8 cellular contexts compared by ENCODE assay signal in genomic region chr17:21452377-21453143, GRCh38.
A peak's percentile ranks its signal among the peaks of the same experiment; 100 is the strongest.
DNase-seq lines count a peak whose midpoint lies in the region; ATAC-seq and TF ChIP-seq lines count a peak whose summit lies in the region.

No MANE protein-coding gene starts in this region.

- H3K9me3 ChIP-seq in heart left ventricle (no peaks in the 10 kb centered on the region), ovary (no peaks in the 10 kb centered on the region), SJCRH30 (replicated peaks) (peaks cover 3% of the 10 kb centered on the region)

- H3K4me1 ChIP-seq in heart left ventricle (peaks cover 0 to 19% (median 8%) of the 10 kb centered on the region in 12 donors), ovary (ENCODE audit: insufficient read depth) (peaks cover 3% of the 10 kb centered on the region), SJCRH30 (no peaks in the 10 kb centered on the region)

- peaks cover 0 to 5% (median 0%) of the 10 kb centered on the region in 9 donors for H3K27me3 ChIP-seq in heart left ventricle
- H3K27me3 ChIP-seq in ovary, result no peaks in the 10 kb centered on the region
- H3K27me3 ChIP-seq in SJCRH30, result peaks cover 13% of the 10 kb centered on the region

- no peak for TF ChIP-seq EP300 in ovary (IDR thresholded peaks at IDR 0.05)

- intact Hi-C loops in heart left ventricle (cut with DNase I), result loop anchor here (5.0 to 10.0 kb wide), 10 partner anchors 130 to 335 kb away; partner anchors contain the start of genes DHRS7B (in 6 of the 10) and MAP2K3 (in 2 of the 10)
- intact Hi-C loops in ovary (cut with DNase I), result loop anchor here in 2 of 4 donors (2.0 to 10.0 kb wide), 2 partner anchors 58 to 138 kb away; no protein-coding TSS in a partner anchor

- peak; percentile 29 for ATAC-seq in activated naive CD8-positive, alpha-beta T cell treated with anti-CD3 and anti-CD28 coated beads, Interleukin-2, amount 50 U/mL, for 24 hours
- ATAC-seq in heart left ventricle (peak in 3 of 4 donors; percentile 61 to 72 (median 69)), GM21717 (IDR thresholded peaks at IDR 0.05; ENCODE audit: unreplicated experiment) (no peak)

- no peaks in the 10 kb centered on the region for H3K36me3 ChIP-seq in heart left ventricle
- no peaks in the 10 kb centered on the region for H3K36me3 ChIP-seq in ovary
- no peaks in the 10 kb centered on the region for H3K36me3 ChIP-seq in SJCRH30

- H3K27me3 Mint-ChIP-seq in activated naive CD8-positive, alpha-beta T cell treated with anti-CD3 and anti-CD28 coated beads, Interleukin-2, amount 50 U/mL, for 24 hours, result peaks cover 14% of the 10 kb centered on the region

- H3K4me3 ChIP-seq in heart left ventricle (peak overlapping the region in 10 of 12 donors; percentile 33 to 55 (median 41)), ovary (no peak overlapping the region), SJCRH30 (no peak overlapping the region)

- WGBS in heart left ventricle, 4 donors, result 5 to 10% (median 9%) methylated on average over 40 to 49 of the region's 49 CpGs
- 3 to 5% (median 4%) methylated on average over 48 to 49 of the region's 49 CpGs for WGBS in ovary, 3 donors

- no peak for TF ChIP-seq POLR2A in heart left ventricle (IDR thresholded peaks at IDR 0.05)
- no peak for TF ChIP-seq POLR2A in ovary (IDR thresholded peaks at IDR 0.05)

- H3K9me3 Mint-ChIP-seq in activated naive CD8-positive, alpha-beta T cell treated with anti-CD3 and anti-CD28 coated beads, Interleukin-2, amount 50 U/mL, for 24 hours, result no peaks in the 10 kb centered on the region

- H3K4me1 Mint-ChIP-seq in activated naive CD8-positive, alpha-beta T cell treated with anti-CD3 and anti-CD28 coated beads, Interleukin-2, amount 50 U/mL, for 24 hours, result peaks cover 24% of the 10 kb centered on the region

- H3K4me3 Mint-ChIP-seq in activated naive CD8-positive, alpha-beta T cell treated with anti-CD3 and anti-CD28 coated beads, Interleukin-2, amount 50 U/mL, for 24 hours, result peak overlapping the region; percentile 24

- peak; percentile 45 to 89 (median 67) for TF ChIP-seq CTCF in heart left ventricle (IDR thresholded peaks at IDR 0.05)
- TF ChIP-seq CTCF in ovary (IDR thresholded peaks at IDR 0.05), result peak in 2 of 3 donors; percentile 33 to 46

- H3K27ac ChIP-seq in heart left ventricle (no peak overlapping the region), ovary (no peak overlapping the region), SJCRH30 (no peak overlapping the region)

- DNase-seq in DMS79 (lab: John Stamatoyannopoulos, UW), result peak; percentile 0
- peak; percentile 88 to 90 for DNase-seq in NCI-H524 (lab: John Stamatoyannopoulos, UW)
- peak; percentile 48 for DNase-seq in activated naive CD8-positive, alpha-beta T cell treated with anti-CD3 and anti-CD28 coated beads, Interleukin-2, amount 50 U/mL, for 24 hours
- peak; percentile 43 to 69 (median 61) for DNase-seq in heart left ventricle
- peak in 4 of 5 donors; percentile 35 to 61 (median 46) for DNase-seq in ovary
- DNase-seq in SJCRH30, result no peak
- no peak for DNase-seq in DMS53 (lab: John Stamatoyannopoulos, UW)

- H3K36me3 Mint-ChIP-seq in activated naive CD8-positive, alpha-beta T cell treated with anti-CD3 and anti-CD28 coated beads, Interleukin-2, amount 50 U/mL, for 24 hours (ENCODE audit: low read depth), result no peaks in the 10 kb centered on the region

- no peak overlapping the region for H3K27ac Mint-ChIP-seq in activated naive CD8-positive, alpha-beta T cell treated with anti-CD3 and anti-CD28 coated beads, Interleukin-2, amount 50 U/mL, for 24 hours

Comparison
In these comparisons a context has a peak if more than half of its experiments do, and no peak if none do; other contexts are left out.
1. DNase-seq: peak in DMS79 (single experiment), NCI-H524 (2 of 2), activated naive CD8-positive, alpha-beta T cell treated with anti-CD3 and anti-CD28 coated beads, Interleukin-2, amount 50 U/mL, for 24 hours (single experiment), heart left ventricle (5 of 5) and ovary (4 of 5); none in SJCRH30 (0 of 2) and DMS53 (single experiment).
2. H3K4me3 ChIP-seq: peak in heart left ventricle (10 of 12); none in ovary (single experiment) and SJCRH30 (single experiment).